ENCODE assay signal across 10 cellular contexts in genomic region chr5:136057401-136057951, GRCh38. TPM values are rescaled to one million over a fixed set of nuclear protein-coding genes. Genes with fewer than 3 reads are reported as not detected.
DNase-seq lines count a peak whose midpoint lies in the region; ATAC-seq, FAIRE-seq and TF ChIP-seq lines count a peak whose summit lies in the region.
"Had no signal": no experiment of that assay in that cellular context is flagged by ENCODE, and none has a peak within 500 bp of the region (broad histone marks: within the 10 kb centered on the region; RNA-seq: fewer than 3 reads in every experiment).

No MANE protein-coding gene starts in this region.

- intact Hi-C loops in prostate gland (cut with DNase I) (no loop called here), posterior vena cava (cut with DNase I) (no loop called here)

- no peaks in the 10 kb centered on the region for H3K36me3 ChIP-seq in prostate gland

- peak; percentile 6 for ATAC-seq in SK-N-SH treated with all-trans-retinoic acid at 6 μM for 48 hours

- no peak overlapping the region for H3K4me3 ChIP-seq in prostate gland

- 59% methylated on average over 5 of the region's 5 CpGs for WGBS in prostate gland

- in situ Hi-C loops in GM13976 (cut with MboI; ENCODE audit: low sequenced_read_pairs, unreplicated experiment): no loop called here

- H3K27ac ChIP-seq in prostate gland: peak overlapping the region; percentile 50 to 51

- no peaks in the 10 kb centered on the region for H3K27me3 ChIP-seq in prostate gland (replicated peaks; ENCODE audit: insufficient read depth)

- no peak for TF ChIP-seq POLR2A in prostate gland (IDR thresholded peaks at IDR 0.05)

- TF ChIP-seq CTCF in prostate gland (IDR thresholded peaks at IDR 0.05) (no peak), GM13976 (IDR thresholded peaks at IDR 0.05; ENCODE audit: borderline replicate concordance, control extremely low read depth, extremely low read depth, insufficient read depth, missing control alignments) (no peak), D721Med (IDR thresholded peaks at IDR 0.05; ENCODE audit: insufficient read depth, missing control alignments) (no peak)

- peak; percentile 48 for DNase-seq in ELR (ENCODE audit: low read depth)
- DNase-seq in fibroblast of gingiva (ENCODE audit: low read depth): peak; percentile 23
- DNase-seq in prostate gland (ENCODE audit: low spot score): no peak
- no peak for DNase-seq in posterior vena cava (ENCODE audit: low spot score)
- DNase-seq in GM13976 (ENCODE audit: low spot score): no peak
- DNase-seq in D721Med (ENCODE audit: insufficient read length, low spot score): no peak
- no peak for DNase-seq in DMS79 (lab: John Stamatoyannopoulos, UW)
- DNase-seq: CD8-positive, alpha-beta memory T cell; NCI-H1417 had no signal

- H3K4me1 ChIP-seq in prostate gland (replicated peaks): no peaks in the 10 kb centered on the region

- H3K9me3 ChIP-seq in prostate gland: no peaks in the 10 kb centered on the region

- no peak for FAIRE-seq in D721Med (lab: Jason Lieb, UNC)

TF ChIP-seq in SK-N-SH treated with all-trans-retinoic acid at 6 μM for 48 hours, 23 proteins besides CTCF, POLR2A, EP300 and RAD21:
- TF ChIP-seq ZC3H10 (CRISPR knock-in tag; IDR thresholded peaks at IDR 0.05) (no peak), CSRNP3 (CRISPR knock-in tag; IDR thresholded peaks at IDR 0.05) (no peak), TOX (CRISPR knock-in tag; IDR thresholded peaks at IDR 0.05; ENCODE audit: borderline replicate concordance) (0 out of 2 replicates have a peak, but pooled peaks have one; percentile 13), ISL1 (CRISPR knock-in tag; IDR thresholded peaks at IDR 0.05) (no peak), PATZ1 (CRISPR knock-in tag; IDR thresholded peaks at IDR 0.05; ENCODE audit: borderline replicate concordance) (no peak), ZNF565 (CRISPR knock-in tag; conservative IDR thresholded peaks at IDR 0.05; ENCODE audit: low read depth) (no peak)

RNA-seq across cellular contexts. Expression of gene TGFBI, which starts 28.7 kb away (rescaled TPM):
- 10 to 100 TPM; 17.9 to 41.7 TPM for total RNA-seq in prostate gland
- total RNA-seq in posterior vena cava: 100 to 1,000 TPM; 173 to 286 TPM

Comparison
In these comparisons a context has a peak if more than half of its experiments do, and no peak if none do; other contexts are left out.
1. DNase-seq: peak in ELR (single experiment) and fibroblast of gingiva (single experiment); none in prostate gland (single experiment), posterior vena cava (single experiment), GM13976 (single experiment), D721Med (single experiment) and DMS79 (single experiment).
2. RNA of gene TGFBI, which starts 28.7 kb away (total RNA-seq): 173 to 286 TPM in posterior vena cava; 17.9 to 41.7 TPM in prostate gland; every median in the first group is over 4 times any median in the second.